13 cellular contexts compared by ENCODE assay signal in the genomic region with DNA sequence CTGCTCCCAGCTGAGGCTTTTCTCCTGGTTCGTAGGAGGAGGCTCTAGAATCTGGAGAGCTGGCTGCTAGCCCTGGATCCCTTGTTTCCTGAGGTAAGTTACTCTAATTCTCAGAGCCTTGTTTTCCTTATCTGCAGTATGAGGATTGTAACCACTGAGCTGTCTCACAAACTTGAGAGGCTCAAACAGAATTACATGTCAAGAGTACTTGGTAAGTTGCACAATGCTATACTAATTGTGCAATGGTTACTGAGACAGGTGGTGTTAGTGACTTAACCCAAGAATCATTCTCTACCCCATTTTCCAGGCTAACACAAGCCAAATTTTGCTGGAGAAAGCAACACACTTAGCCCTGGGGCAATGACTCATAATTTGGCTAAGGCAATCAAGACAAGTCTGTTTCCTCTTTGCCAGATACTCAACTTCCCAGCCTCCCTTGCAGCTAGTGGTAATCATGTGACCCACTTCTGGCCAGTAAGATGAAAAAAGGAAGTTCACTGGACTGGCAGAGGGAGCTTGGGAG.
DNase-seq lines count a peak whose midpoint lies in the region; ATAC-seq, FAIRE-seq and TF ChIP-seq lines count a peak whose summit lies in the region.
"Had no signal": no experiment of that assay in that cellular context is flagged by ENCODE, and none has a peak within 500 bp of the region (broad histone marks: within the 10 kb centered on the region; RNA-seq: fewer than 3 reads in every experiment).

No MANE protein-coding gene starts in this region.

- no peak overlapping the region for H3K27ac Mint-ChIP-seq in natural killer cell
- H3K27ac Mint-ChIP-seq: naive B cell had no signal

- no peak for TF ChIP-seq RAD21 in K562 (CRISPR knock-in tag; conservative IDR thresholded peaks at IDR 0.05 in 1 of 2, IDR thresholded peaks at IDR 0.05 in 1 of 2)

- H3K9me3 ChIP-seq in K562 (replicated peaks; ENCODE audit: control insufficient read depth, insufficient read depth, low read depth, low read length) = no peaks in the 10 kb centered on the region

- no peak for FAIRE-seq in K562 (lab: Jason Lieb, UNC)
- FAIRE-seq: G401.6 had no signal

- H2AFZ ChIP-seq in K562 (ENCODE audit: low read depth, low read length) = no peak overlapping the region

- CTCF ChIA-PET in K562 (lab: Yijun Ruan, JAX; ENCODE audit: low intra/inter-chr PET ratio) = no interaction called here

- no peak overlapping the region for H3K9ac ChIP-seq in K562 (ENCODE audit: insufficient read depth in 1 of 2, low read depth in 2 of 2, low read length in 2 of 2)

- H3K27me3 ChIP-seq in K562 (ENCODE audit: control insufficient read depth in 2 of 2, insufficient read depth in 2 of 2, low read length in 2 of 2) = no peaks in the 10 kb centered on the region; a peak in 1 of 5 replicates

- no peaks in the 10 kb centered on the region for H3K4me1 Mint-ChIP-seq in natural killer cell
- H3K4me1 Mint-ChIP-seq: naive B cell had no signal

- no peak for TF ChIP-seq CTCF in K562 (IDR thresholded peaks at IDR 0.05 in 2 of 3, conservative IDR thresholded peaks at IDR 0.05 in 1 of 3; ENCODE audit: insufficient read depth in 2 of 3, low read depth in 1 of 3, low read length in 3 of 3)
- no peak for TF ChIP-seq CTCF in natural killer cell (IDR thresholded peaks at IDR 0.05)

- no peak overlapping the region for H3K4me2 ChIP-seq in K562 (ENCODE audit: insufficient read depth, low read length)

- H3K4me1 ChIP-seq in K562 (replicated peaks in 1 of 2; ENCODE audit: control insufficient read depth in 2 of 2, insufficient read depth in 2 of 2, low read length in 2 of 2) = no peaks in the 10 kb centered on the region

- TF ChIP-seq POLR2A in K562 (conservative IDR thresholded peaks at IDR 0.05) = no peak

- no peaks in the 10 kb centered on the region for H3K79me2 ChIP-seq in K562 (ENCODE audit: control insufficient read depth, insufficient read depth, low read length)

- in situ Hi-C loops in K562 (cut with MboI) = no loop called here

- 0% methylated on average over 1 of the region's 1 CpG for WGBS in K562 (ENCODE audit: insufficient coverage, low coverage, missing lambda C conversion rate)

- no peak overlapping the region for H3K4me3 ChIP-seq in K562

- no peak for TF ChIP-seq EP300 in K562 (IDR thresholded peaks at IDR 0.05; ENCODE audit: low read length)

- no TSS peak for BruUV-seq in K562 (replicated peaks; lab: Mats Ljungman, UMichigan)

- ATAC-seq in K562 (no peak), GM21619 (IDR thresholded peaks at IDR 0.05; ENCODE audit: unreplicated experiment) (no peak), natural killer cell (no peak)
- no peak for ATAC-seq in stimulated activated naive CD8-positive, alpha-beta T cell treated with anti-CD3 and anti-CD28 coated beads, Interleukin-15, Interleukin-2, amounts not matched to agents 100 U/mL and 50 U/mL, for 24 hours

- DNase-seq in CD1c-positive myeloid dendritic cell (ENCODE audit: extremely low spot score) (peak; percentile 44), M059J (ENCODE audit: low read depth) (peak; percentile 100), K562 (ENCODE audit: extremely low read depth in 1 of 4, low spot score in 3 of 4) (peak in 1 of 4 experiments; percentile 5), kidney tubule cell (ENCODE audit: low spot score) (peak; percentile 95), natural killer cell (no peak), NCI-H2196 treated with DMSO at 0.1 percent for 48 hours (lab: John Stamatoyannopoulos, UW; ENCODE audit: unreplicated experiment) (no peak)
- no peak for DNase-seq in stimulated activated naive CD8-positive, alpha-beta T cell treated with anti-CD3 and anti-CD28 coated beads, Interleukin-15, Interleukin-2, amounts not matched to agents 100 U/mL and 50 U/mL, for 24 hours
- DNase-seq: activated CD4-positive, alpha-beta T cell treated with anti-CD3 and anti-CD28 coated beads for 48 hours; cortex of kidney; naive B cell; NCI-H1092 had no signal

- no peaks in the 10 kb centered on the region for H4K20me1 ChIP-seq in K562 (replicated peaks; ENCODE audit: control insufficient read depth, insufficient read depth, low read length)

- POLR2A ChIA-PET in K562 (lab: Yijun Ruan, JAX) = no interaction called here

- H3K36me3 ChIP-seq in K562 (ENCODE audit: control insufficient read depth, insufficient read depth, low read length) = no peaks in the 10 kb centered on the region

- H3K27me3 Mint-ChIP-seq in natural killer cell (ENCODE audit: low read depth in 2 of 2) = peaks cover 0 to 4% of the 10 kb centered on the region in 2 donors

- no peak overlapping the region for H3K4me3 Mint-ChIP-seq in natural killer cell

- H3K9me1 ChIP-seq in K562 (ENCODE audit: control insufficient read depth, insufficient read depth, low read length) = no peaks in the 10 kb centered on the region

- no peak overlapping the region for H3K27ac ChIP-seq in K562 (ENCODE audit: extremely low read depth, low read depth, low read length)

- H3K36me3 Mint-ChIP-seq in natural killer cell = no peaks in the 10 kb centered on the region
- H3K36me3 Mint-ChIP-seq: naive B cell had no signal

- no peaks in the 10 kb centered on the region for H3K9me3 Mint-ChIP-seq in natural killer cell

- intact Hi-C loops in K562 (cut with micrococcal nuclease) = no loop called here
- intact Hi-C loops in natural killer cell (cut with micrococcal nuclease) = no loop called here

TF ChIP-seq in K562, 482 proteins besides CTCF, POLR2A, EP300 and RAD21:
- TF ChIP-seq, protein P1, sequence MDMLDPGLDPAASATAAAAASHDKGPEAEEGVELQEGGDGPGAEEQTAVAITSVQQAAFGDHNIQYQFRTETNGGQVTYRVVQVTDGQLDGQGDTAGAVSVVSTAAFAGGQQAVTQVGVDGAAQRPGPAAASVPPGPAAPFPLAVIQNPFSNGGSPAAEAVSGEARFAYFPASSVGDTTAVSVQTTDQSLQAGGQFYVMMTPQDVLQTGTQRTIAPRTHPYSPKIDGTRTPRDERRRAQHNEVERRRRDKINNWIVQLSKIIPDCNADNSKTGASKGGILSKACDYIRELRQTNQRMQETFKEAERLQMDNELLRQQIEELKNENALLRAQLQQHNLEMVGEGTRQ (CRISPR knock-in tag; IDR thresholded peaks at IDR 0.05) = peak; percentile 65
- TF ChIP-seq MEF2A (IDR thresholded peaks at IDR 0.05; ENCODE audit: control insufficient read depth, low read depth, low read length) (no peak), TFE3 (CRISPR knock-in tag; IDR thresholded peaks at IDR 0.05) (peak; percentile 76), ELF1 (tag; IDR thresholded peaks at IDR 0.05) (peak; percentile 61), CEBPG (CRISPR knock-in tag; IDR thresholded peaks at IDR 0.05) (no peak), CEBPG (tag; conservative IDR thresholded peaks at IDR 0.05 in 1 of 2, IDR thresholded peaks at IDR 0.05 in 1 of 2) (peak in 1 of 2 experiments; percentile 61; a peak in 3 of 4 replicates), CEBPB (tag; IDR thresholded peaks at IDR 0.05) (peak; percentile 47; the same call in 1 of the 2 replicates), JUND (IDR thresholded peaks at IDR 0.05; ENCODE audit: borderline replicate concordance, low read depth, low read length) (peak; percentile 36; the same call in 1 of the 2 replicates), JUND (tag; IDR thresholded peaks at IDR 0.05; ENCODE audit: borderline replicate concordance, low read depth, low read length) (0 out of 3 replicates have a peak, but pooled peaks have one; percentile 24), CHCHD3 (CRISPR knock-in tag; IDR thresholded peaks at IDR 0.05) (no peak), HCFC1 (IDR thresholded peaks at IDR 0.05; ENCODE audit: low read depth, low read length) (peak; percentile 62), MECOM (CRISPR knock-in tag; IDR thresholded peaks at IDR 0.05) (no peak), ARID3A (IDR thresholded peaks at IDR 0.05; ENCODE audit: borderline replicate concordance, low read depth, low read length) (no peak), TAF15 (IDR thresholded peaks at IDR 0.05; ENCODE audit: low read depth, low read length) (no peak), TOE1 (IDR thresholded peaks at IDR 0.05; ENCODE audit: borderline replicate concordance) (peak; percentile 46; the same call in 1 of the 2 replicates), TOE1 (CRISPR knock-in tag; IDR thresholded peaks at IDR 0.05; ENCODE audit: borderline replicate concordance, low read depth) (no peak), POLR2B (IDR thresholded peaks at IDR 0.05; ENCODE audit: low read depth, partially characterized antibody) (no peak)
- TF ChIP-seq, protein P2, sequence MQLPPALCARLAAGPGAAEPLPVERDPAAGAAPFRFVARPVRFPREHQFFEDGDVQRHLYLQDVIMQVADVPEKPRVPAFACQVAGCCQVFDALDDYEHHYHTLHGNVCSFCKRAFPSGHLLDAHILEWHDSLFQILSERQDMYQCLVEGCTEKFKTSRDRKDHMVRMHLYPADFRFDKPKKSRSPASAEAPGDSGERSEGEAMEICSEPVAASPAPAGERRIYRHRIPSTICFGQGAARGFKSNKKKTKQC (CRISPR knock-in tag; IDR thresholded peaks at IDR 0.05) = no peak

Comparison
In these comparisons a context has a peak if more than half of its experiments do, and no peak if none do; other contexts are left out.
1. DNase-seq: peak in CD1c-positive myeloid dendritic cell (single experiment), M059J (single experiment) and kidney tubule cell (single experiment); none in stimulated activated naive CD8-positive, alpha-beta T cell treated with anti-CD3 and anti-CD28 coated beads, Interleukin-15, Interleukin-2, amounts not matched to agents 100 U/mL and 50 U/mL, for 24 hours (single experiment), natural killer cell (single experiment) and NCI-H2196 treated with DMSO at 0.1 percent for 48 hours (single experiment).